Comparison of ENCODE assay signal across 8 cellular contexts in genomic region chr2:10720983-10721343, GRCh38. TPM values are rescaled to one million over a fixed set of nuclear protein-coding genes. Genes with fewer than 3 reads are reported as not detected.
DNase-seq lines count a peak whose midpoint lies in the region; ATAC-seq and TF ChIP-seq lines count a peak whose summit lies in the region.

No MANE protein-coding gene starts in this region.

- peak overlapping the region; percentile 27 to 40 for H3K4me3 ChIP-seq in left lung
- H3K4me3 ChIP-seq in uterus: no peak overlapping the region

- no peaks in the 10 kb centered on the region for H3K36me3 Mint-ChIP-seq in stimulated activated naive CD8-positive, alpha-beta T cell treated with anti-CD3 and anti-CD28 coated beads, Interleukin-15, Interleukin-2, amounts not matched to agents 100 ng/mL and 50 ng/mL, for 24 hours (ENCODE audit: low read depth)
- no peaks in the 10 kb centered on the region for H3K36me3 Mint-ChIP-seq in immature natural killer cell

- peaks cover 6 to 18% of the 10 kb centered on the region in 2 donors for H3K4me1 ChIP-seq in left lung
- peaks cover 0 to 14% of the 10 kb centered on the region in 2 donors for H3K4me1 ChIP-seq in uterus

- H3K27ac Mint-ChIP-seq in stimulated activated naive CD8-positive, alpha-beta T cell treated with anti-CD3 and anti-CD28 coated beads, Interleukin-15, Interleukin-2, amounts not matched to agents 100 ng/mL and 50 ng/mL, for 24 hours: no peak overlapping the region
- no peak overlapping the region for H3K27ac Mint-ChIP-seq in immature natural killer cell

- H3K27me3 ChIP-seq in left lung (peaks cover 52 to 68% of the 10 kb centered on the region in 2 donors), uterus (peaks cover 0 to 19% of the 10 kb centered on the region in 2 donors)

- no peak for ATAC-seq in stimulated activated naive CD8-positive, alpha-beta T cell treated with anti-CD3 and anti-CD28 coated beads, Interleukin-15, Interleukin-2, amounts not matched to agents 100 U/mL and 50 U/mL, for 24 hours
- peak; percentile 53 for ATAC-seq in left lung

- peaks cover 53% of the 10 kb centered on the region for H3K27me3 Mint-ChIP-seq in stimulated activated naive CD8-positive, alpha-beta T cell treated with anti-CD3 and anti-CD28 coated beads, Interleukin-15, Interleukin-2, amounts not matched to agents 100 ng/mL and 50 ng/mL, for 24 hours
- H3K27me3 Mint-ChIP-seq in immature natural killer cell (ENCODE audit: low read depth in 3 of 3): peaks cover 8 to 28% (median 21%) of the 10 kb centered on the region in 3 donors

- H3K4me3 Mint-ChIP-seq in stimulated activated naive CD8-positive, alpha-beta T cell treated with anti-CD3 and anti-CD28 coated beads, Interleukin-15, Interleukin-2, amounts not matched to agents 100 ng/mL and 50 ng/mL, for 24 hours: peak overlapping the region; percentile 55
- peak overlapping the region in 1 of 5 donors; percentile 33 for H3K4me3 Mint-ChIP-seq in immature natural killer cell

- intact Hi-C loops in left lung (cut with DNase I): no loop called here
- intact Hi-C loops in uterus (cut with DNase I; ENCODE audit: low total_unique reads): no loop called here

- H3K36me3 ChIP-seq in left lung: no peaks in the 10 kb centered on the region
- H3K36me3 ChIP-seq in uterus: no peaks in the 10 kb centered on the region

- H3K9me3 ChIP-seq in left lung (no peaks in the 10 kb centered on the region), uterus (no peaks in the 10 kb centered on the region)

- H3K4me1 Mint-ChIP-seq in stimulated activated naive CD8-positive, alpha-beta T cell treated with anti-CD3 and anti-CD28 coated beads, Interleukin-15, Interleukin-2, amounts not matched to agents 100 ng/mL and 50 ng/mL, for 24 hours (ENCODE audit: low read depth): peaks cover 3% of the 10 kb centered on the region
- peaks cover 0 to 2% of the 10 kb centered on the region in 2 donors for H3K4me1 Mint-ChIP-seq in immature natural killer cell

- H3K27ac ChIP-seq in left lung (no peak overlapping the region), uterus (no peak overlapping the region)

- no peak for DNase-seq in stimulated activated naive CD8-positive, alpha-beta T cell treated with anti-CD3 and anti-CD28 coated beads, Interleukin-15, Interleukin-2, amounts not matched to agents 100 U/mL and 50 U/mL, for 24 hours
- DNase-seq in RPMI8226 (peak; percentile 76), left lung (no peak), ureter (ENCODE audit: low spot score) (no peak), uterus (no peak), immature natural killer cell (no peak), NCI-H187 (lab: John Stamatoyannopoulos, UW) (no peak)

- TF ChIP-seq POLR2A in uterus (IDR thresholded peaks at IDR 0.05): no peak

- TF ChIP-seq CTCF in left lung (IDR thresholded peaks at IDR 0.05) (no peak), uterus (IDR thresholded peaks at IDR 0.05) (no peak)

- no peaks in the 10 kb centered on the region for H3K9me3 Mint-ChIP-seq in stimulated activated naive CD8-positive, alpha-beta T cell treated with anti-CD3 and anti-CD28 coated beads, Interleukin-15, Interleukin-2, amounts not matched to agents 100 ng/mL and 50 ng/mL, for 24 hours
- H3K9me3 Mint-ChIP-seq in immature natural killer cell: no peaks in the 10 kb centered on the region

RNA-seq across cellular contexts. Expression of gene ATP6V1C2, which starts 0.5 kb away (rescaled TPM):
- total RNA-seq in left lung: under 1 TPM; 0.10 to 0.17 TPM
- 0.23 TPM for total RNA-seq in ureter
- 1 to 10 TPM in 1 of 4 donors, under 1 TPM in 2, not detected in 1; 0.26 to 3.6 (median 0.61) TPM for total RNA-seq in uterus
- polyA plus RNA-seq in immature natural killer cell: under 1 TPM in 2 of 3 donors, not detected in 1; 0.26 TPM

RNA-seq across cellular contexts. Expression of gene NOL10, which starts 31.2 kb away (rescaled TPM):
- 10 to 100 TPM; 16.9 to 23.3 TPM for total RNA-seq in left lung
- total RNA-seq in ureter: 30.4 TPM
- total RNA-seq in uterus: 10 to 100 TPM in 3 of 4 donors, 1 to 10 TPM in 1; 6.4 to 52.7 (median 22.1) TPM
- polyA plus RNA-seq in immature natural killer cell: 10 to 100 TPM; 11.9 to 23.3 (median 17.4) TPM

Comparison
In these comparisons a context has a peak if more than half of its experiments do, and no peak if none do; other contexts are left out.
1. H3K4me3 ChIP-seq: peak in left lung (2 of 2); none in uterus (0 of 2).